In the genomic region with DNA sequence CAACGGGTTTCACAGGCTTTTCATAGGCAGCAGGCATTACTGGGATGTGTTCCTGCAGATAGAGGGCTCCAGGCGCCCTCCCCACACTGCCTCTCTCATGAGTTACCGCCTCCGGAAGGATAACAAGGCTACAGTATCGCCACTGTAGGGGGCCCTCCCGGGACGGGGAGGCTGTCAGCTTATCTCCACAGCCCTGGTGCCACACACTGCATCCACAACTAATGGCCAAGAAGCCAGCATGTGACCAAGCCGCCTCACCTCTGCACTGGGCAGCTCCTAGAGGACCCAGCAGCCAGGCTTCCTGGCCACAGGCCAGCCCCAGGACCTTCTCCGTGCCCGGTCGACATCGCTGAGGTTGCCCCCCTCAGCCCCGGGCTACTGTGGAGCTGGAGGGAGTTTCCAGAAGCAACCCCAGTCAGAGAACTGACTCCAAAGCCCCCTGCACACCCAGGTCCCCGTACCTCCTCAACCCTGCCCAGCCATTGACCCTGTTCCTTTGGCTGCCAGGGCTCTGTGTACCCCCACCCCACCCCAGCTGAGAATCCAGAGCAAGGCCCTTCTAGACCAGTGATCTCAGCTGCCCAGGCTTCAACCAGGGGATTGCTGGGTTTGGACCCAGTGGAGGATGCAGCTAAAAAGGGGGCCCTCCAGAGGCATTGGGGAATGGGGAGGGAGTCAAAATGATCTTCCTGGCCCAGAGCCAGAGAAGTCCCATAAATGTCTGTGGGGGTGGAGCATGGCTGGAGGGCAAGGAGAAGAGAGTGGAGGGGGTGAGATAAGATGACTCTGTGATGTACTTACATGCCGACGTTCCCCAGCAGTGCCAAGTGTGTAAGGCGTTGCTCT, we compare ENCODE assay signal across 1 cellular context.
TF ChIP-seq lines count a peak whose summit lies in the region.

No MANE protein-coding gene starts in this region.

TF ChIP-seq in K562, 482 proteins besides CTCF, POLR2A, EP300 and RAD21 (continued from another document and continues in another):
- TF ChIP-seq, protein P1, sequence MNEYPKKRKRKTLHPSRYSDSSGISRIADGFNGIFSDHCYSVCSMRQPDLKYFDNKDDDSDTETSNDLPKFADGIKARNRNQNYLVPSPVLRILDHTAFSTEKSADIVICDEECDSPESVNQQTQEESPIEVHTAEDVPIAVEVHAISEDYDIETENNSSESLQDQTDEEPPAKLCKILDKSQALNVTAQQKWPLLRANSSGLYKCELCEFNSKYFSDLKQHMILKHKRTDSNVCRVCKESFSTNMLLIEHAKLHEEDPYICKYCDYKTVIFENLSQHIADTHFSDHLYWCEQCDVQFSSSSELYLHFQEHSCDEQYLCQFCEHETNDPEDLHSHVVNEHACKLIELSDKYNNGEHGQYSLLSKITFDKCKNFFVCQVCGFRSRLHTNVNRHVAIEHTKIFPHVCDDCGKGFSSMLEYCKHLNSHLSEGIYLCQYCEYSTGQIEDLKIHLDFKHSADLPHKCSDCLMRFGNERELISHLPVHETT (CRISPR knock-in tag; conservative IDR thresholded peaks at IDR 0.05 in 1 of 2, IDR thresholded peaks at IDR 0.05 in 1 of 2) = peak in 1 of 2 experiments; percentile 91; a peak in 2 of 4 replicates
- TF ChIP-seq SPI1 (IDR thresholded peaks at IDR 0.05; ENCODE audit: borderline replicate concordance, low read depth, low read length) = no peak
- TF ChIP-seq TCF7L2 (IDR thresholded peaks at IDR 0.05; ENCODE audit: low read depth, low read length) = no peak
- peak; percentile 61; the same call in 1 of the 2 replicates for TF ChIP-seq PHF8 (IDR thresholded peaks at IDR 0.05; ENCODE audit: borderline replicate concordance, low read length)
- TF ChIP-seq HMG20A (CRISPR knock-in tag; conservative IDR thresholded peaks at IDR 0.05) = no peak
- no peak for TF ChIP-seq TCF7 (IDR thresholded peaks at IDR 0.05; ENCODE audit: borderline replicate concordance)
- TF ChIP-seq, protein P2, sequence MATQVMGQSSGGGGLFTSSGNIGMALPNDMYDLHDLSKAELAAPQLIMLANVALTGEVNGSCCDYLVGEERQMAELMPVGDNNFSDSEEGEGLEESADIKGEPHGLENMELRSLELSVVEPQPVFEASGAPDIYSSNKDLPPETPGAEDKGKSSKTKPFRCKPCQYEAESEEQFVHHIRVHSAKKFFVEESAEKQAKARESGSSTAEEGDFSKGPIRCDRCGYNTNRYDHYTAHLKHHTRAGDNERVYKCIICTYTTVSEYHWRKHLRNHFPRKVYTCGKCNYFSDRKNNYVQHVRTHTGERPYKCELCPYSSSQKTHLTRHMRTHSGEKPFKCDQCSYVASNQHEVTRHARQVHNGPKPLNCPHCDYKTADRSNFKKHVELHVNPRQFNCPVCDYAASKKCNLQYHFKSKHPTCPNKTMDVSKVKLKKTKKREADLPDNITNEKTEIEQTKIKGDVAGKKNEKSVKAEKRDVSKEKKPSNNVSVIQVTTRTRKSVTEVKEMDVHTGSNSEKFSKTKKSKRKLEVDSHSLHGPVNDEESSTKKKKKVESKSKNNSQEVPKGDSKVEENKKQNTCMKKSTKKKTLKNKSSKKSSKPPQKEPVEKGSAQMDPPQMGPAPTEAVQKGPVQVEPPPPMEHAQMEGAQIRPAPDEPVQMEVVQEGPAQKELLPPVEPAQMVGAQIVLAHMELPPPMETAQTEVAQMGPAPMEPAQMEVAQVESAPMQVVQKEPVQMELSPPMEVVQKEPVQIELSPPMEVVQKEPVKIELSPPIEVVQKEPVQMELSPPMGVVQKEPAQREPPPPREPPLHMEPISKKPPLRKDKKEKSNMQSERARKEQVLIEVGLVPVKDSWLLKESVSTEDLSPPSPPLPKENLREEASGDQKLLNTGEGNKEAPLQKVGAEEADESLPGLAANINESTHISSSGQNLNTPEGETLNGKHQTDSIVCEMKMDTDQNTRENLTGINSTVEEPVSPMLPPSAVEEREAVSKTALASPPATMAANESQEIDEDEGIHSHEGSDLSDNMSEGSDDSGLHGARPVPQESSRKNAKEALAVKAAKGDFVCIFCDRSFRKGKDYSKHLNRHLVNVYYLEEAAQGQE (CRISPR knock-in tag; IDR thresholded peaks at IDR 0.05; ENCODE audit: low read depth) = peak; percentile 53; the same call in 1 of the 2 replicates
- TF ChIP-seq, protein P3, sequence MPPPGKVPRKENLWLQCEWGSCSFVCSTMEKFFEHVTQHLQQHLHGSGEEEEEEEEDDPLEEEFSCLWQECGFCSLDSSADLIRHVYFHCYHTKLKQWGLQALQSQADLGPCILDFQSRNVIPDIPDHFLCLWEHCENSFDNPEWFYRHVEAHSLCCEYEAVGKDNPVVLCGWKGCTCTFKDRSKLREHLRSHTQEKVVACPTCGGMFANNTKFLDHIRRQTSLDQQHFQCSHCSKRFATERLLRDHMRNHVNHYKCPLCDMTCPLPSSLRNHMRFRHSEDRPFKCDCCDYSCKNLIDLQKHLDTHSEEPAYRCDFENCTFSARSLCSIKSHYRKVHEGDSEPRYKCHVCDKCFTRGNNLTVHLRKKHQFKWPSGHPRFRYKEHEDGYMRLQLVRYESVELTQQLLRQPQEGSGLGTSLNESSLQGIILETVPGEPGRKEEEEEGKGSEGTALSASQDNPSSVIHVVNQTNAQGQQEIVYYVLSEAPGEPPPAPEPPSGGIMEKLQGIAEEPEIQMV (tag; conservative IDR thresholded peaks at IDR 0.05; ENCODE audit: low read depth) = no peak
- no peak for TF ChIP-seq HDAC3 (IDR thresholded peaks at IDR 0.05; ENCODE audit: borderline replicate concordance, partially characterized antibody)
- no peak for TF ChIP-seq CBX8 (IDR thresholded peaks at IDR 0.05; ENCODE audit: borderline replicate concordance, extremely low read depth, low read depth, low read length, poor library complexity, severe bottlenecking)
- TF ChIP-seq ZNF696 (CRISPR knock-in tag; conservative IDR thresholded peaks at IDR 0.05) = no peak
- TF ChIP-seq MXI1 (IDR thresholded peaks at IDR 0.05; ENCODE audit: low read depth, low read length) = no peak
- peak; percentile 100 for TF ChIP-seq CTBP1 (IDR thresholded peaks at IDR 0.05; ENCODE audit: borderline replicate concordance)
- TF ChIP-seq MAFK (IDR thresholded peaks at IDR 0.05; ENCODE audit: low read length) = peak; percentile 43
- TF ChIP-seq MTA2 (IDR thresholded peaks at IDR 0.05; ENCODE audit: low read depth) = peak; percentile 74
- peak; percentile 54; the same call in 1 of the 2 replicates for TF ChIP-seq ZNF175 (CRISPR knock-in tag; IDR thresholded peaks at IDR 0.05; ENCODE audit: low read depth)
- TF ChIP-seq HSF4 (CRISPR knock-in tag; IDR thresholded peaks at IDR 0.05; ENCODE audit: borderline replicate concordance) = 0 out of 2 replicates have a peak, but pooled peaks have one; percentile 62
- no peak for TF ChIP-seq HIVEP1 (CRISPR knock-in tag; IDR thresholded peaks at IDR 0.05)
- TF ChIP-seq SMAD4 (CRISPR knock-in tag; conservative IDR thresholded peaks at IDR 0.05) = peak; percentile 93
- TF ChIP-seq JUN (IDR thresholded peaks at IDR 0.05; ENCODE audit: borderline replicate concordance, low read depth, low read length) = peak; percentile 78; the same call in 1 of the 2 replicates
- no peak for TF ChIP-seq JUN (CRISPR knock-in tag; IDR thresholded peaks at IDR 0.05; ENCODE audit: borderline replicate concordance)
- no peak; the same call in 1 of the 2 replicates for TF ChIP-seq THRAP3 (IDR thresholded peaks at IDR 0.05; ENCODE audit: borderline replicate concordance)
- no peak for TF ChIP-seq ZNF217 (CRISPR knock-in tag; IDR thresholded peaks at IDR 0.05)
- TF ChIP-seq, protein P4, sequence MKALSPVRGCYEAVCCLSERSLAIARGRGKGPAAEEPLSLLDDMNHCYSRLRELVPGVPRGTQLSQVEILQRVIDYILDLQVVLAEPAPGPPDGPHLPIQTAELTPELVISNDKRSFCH (CRISPR knock-in tag; IDR thresholded peaks at IDR 0.05) = no peak
- TF ChIP-seq, protein P4 (tag; IDR thresholded peaks at IDR 0.05) = peak; percentile 94
- TF ChIP-seq NR1H2 (CRISPR knock-in tag; IDR thresholded peaks at IDR 0.05) = no peak
- no peak for TF ChIP-seq ZNF197 (CRISPR knock-in tag; IDR thresholded peaks at IDR 0.05; ENCODE audit: low read depth)
- TF ChIP-seq, protein P5, sequence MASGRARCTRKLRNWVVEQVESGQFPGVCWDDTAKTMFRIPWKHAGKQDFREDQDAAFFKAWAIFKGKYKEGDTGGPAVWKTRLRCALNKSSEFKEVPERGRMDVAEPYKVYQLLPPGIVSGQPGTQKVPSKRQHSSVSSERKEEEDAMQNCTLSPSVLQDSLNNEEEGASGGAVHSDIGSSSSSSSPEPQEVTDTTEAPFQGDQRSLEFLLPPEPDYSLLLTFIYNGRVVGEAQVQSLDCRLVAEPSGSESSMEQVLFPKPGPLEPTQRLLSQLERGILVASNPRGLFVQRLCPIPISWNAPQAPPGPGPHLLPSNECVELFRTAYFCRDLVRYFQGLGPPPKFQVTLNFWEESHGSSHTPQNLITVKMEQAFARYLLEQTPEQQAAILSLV (tag; IDR thresholded peaks at IDR 0.05) = no peak
- peak in 1 of 2 experiments; percentile 71; a peak in 1 of 4 replicates for TF ChIP-seq SIN3A (IDR thresholded peaks at IDR 0.05; ENCODE audit: borderline replicate concordance in 2 of 2, control insufficient read depth in 1 of 2, low read depth in 2 of 2, low read length in 2 of 2)
- peak; percentile 82 for TF ChIP-seq TOE1 (IDR thresholded peaks at IDR 0.05; ENCODE audit: borderline replicate concordance)
- TF ChIP-seq TOE1 (CRISPR knock-in tag; IDR thresholded peaks at IDR 0.05; ENCODE audit: borderline replicate concordance, low read depth) = no peak
- peak; percentile 26; the same call in 1 of the 2 replicates for TF ChIP-seq SREBF2 (CRISPR knock-in tag; IDR thresholded peaks at IDR 0.05)
- TF ChIP-seq OTX1 (CRISPR knock-in tag; IDR thresholded peaks at IDR 0.05) = no peak; the same call in 1 of the 2 replicates
- no peak for TF ChIP-seq KAT2B (IDR thresholded peaks at IDR 0.05; ENCODE audit: low read depth, low read length)
- TF ChIP-seq PURB (CRISPR knock-in tag; IDR thresholded peaks at IDR 0.05; ENCODE audit: low read depth) = no peak
- TF ChIP-seq GABPB1 (CRISPR knock-in tag; IDR thresholded peaks at IDR 0.05) = peak; percentile 65; the same call in 1 of the 2 replicates
- TF ChIP-seq, protein P6, sequence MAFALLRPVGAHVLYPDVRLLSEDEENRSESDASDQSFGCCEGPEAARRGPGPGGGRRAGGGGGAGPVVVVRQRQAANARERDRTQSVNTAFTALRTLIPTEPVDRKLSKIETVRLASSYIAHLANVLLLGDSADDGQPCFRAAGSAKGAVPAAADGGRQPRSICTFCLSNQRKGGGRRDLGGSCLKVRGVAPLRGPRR (CRISPR knock-in tag; IDR thresholded peaks at IDR 0.05) = no peak
- peak; percentile 83 for TF ChIP-seq SMARCE1 (IDR thresholded peaks at IDR 0.05)
- no peak for TF ChIP-seq GTF2E2 (tag; IDR thresholded peaks at IDR 0.05)
- TF ChIP-seq ZNF23 (CRISPR knock-in tag; IDR thresholded peaks at IDR 0.05) = no peak
- TF ChIP-seq, protein P7, sequence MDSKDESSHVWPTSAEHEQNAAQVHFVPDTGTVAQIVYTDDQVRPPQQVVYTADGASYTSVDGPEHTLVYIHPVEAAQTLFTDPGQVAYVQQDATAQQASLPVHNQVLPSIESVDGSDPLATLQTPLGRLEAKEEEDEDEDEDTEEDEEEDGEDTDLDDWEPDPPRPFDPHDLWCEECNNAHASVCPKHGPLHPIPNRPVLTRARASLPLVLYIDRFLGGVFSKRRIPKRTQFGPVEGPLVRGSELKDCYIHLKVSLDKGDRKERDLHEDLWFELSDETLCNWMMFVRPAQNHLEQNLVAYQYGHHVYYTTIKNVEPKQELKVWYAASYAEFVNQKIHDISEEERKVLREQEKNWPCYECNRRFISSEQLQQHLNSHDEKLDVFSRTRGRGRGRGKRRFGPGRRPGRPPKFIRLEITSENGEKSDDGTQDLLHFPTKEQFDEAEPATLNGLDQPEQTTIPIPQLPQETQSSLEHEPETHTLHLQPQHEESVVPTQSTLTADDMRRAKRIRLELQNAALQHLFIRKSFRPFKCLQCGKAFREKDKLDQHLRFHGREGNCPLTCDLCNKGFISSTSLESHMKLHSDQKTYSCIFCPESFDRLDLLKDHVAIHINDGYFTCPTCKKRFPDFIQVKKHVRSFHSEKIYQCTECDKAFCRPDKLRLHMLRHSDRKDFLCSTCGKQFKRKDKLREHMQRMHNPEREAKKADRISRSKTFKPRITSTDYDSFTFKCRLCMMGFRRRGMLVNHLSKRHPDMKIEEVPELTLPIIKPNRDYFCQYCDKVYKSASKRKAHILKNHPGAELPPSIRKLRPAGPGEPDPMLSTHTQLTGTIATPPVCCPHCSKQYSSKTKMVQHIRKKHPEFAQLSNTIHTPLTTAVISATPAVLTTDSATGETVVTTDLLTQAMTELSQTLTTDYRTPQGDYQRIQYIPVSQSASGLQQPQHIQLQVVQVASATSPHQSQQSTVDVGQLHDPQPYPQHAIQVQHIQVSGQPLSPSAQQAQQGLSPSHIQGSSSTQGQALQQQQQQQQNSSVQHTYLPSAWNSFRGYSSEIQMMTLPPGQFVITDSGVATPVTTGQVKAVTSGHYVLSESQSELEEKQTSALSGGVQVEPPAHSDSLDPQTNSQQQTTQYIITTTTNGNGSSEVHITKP (IDR thresholded peaks at IDR 0.05; ENCODE audit: partially characterized antibody) = peak; percentile 96
- TF ChIP-seq PHTF2 (CRISPR knock-in tag; IDR thresholded peaks at IDR 0.05) = no peak
- TF ChIP-seq, protein P8, sequence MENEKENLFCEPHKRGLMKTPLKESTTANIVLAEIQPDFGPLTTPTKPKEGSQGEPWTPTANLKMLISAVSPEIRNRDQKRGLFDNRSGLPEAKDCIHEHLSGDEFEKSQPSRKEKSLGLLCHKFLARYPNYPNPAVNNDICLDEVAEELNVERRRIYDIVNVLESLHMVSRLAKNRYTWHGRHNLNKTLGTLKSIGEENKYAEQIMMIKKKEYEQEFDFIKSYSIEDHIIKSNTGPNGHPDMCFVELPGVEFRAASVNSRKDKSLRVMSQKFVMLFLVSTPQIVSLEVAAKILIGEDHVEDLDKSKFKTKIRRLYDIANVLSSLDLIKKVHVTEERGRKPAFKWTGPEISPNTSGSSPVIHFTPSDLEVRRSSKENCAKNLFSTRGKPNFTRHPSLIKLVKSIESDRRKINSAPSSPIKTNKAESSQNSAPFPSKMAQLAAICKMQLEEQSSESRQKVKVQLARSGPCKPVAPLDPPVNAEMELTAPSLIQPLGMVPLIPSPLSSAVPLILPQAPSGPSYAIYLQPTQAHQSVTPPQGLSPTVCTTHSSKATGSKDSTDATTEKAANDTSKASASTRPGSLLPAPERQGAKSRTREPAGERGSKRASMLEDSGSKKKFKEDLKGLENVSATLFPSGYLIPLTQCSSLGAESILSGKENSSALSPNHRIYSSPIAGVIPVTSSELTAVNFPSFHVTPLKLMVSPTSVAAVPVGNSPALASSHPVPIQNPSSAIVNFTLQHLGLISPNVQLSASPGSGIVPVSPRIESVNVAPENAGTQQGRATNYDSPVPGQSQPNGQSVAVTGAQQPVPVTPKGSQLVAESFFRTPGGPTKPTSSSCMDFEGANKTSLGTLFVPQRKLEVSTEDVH (IDR thresholded peaks at IDR 0.05; ENCODE audit: low read depth, partially characterized antibody) = no peak
- TF ChIP-seq, protein P9, sequence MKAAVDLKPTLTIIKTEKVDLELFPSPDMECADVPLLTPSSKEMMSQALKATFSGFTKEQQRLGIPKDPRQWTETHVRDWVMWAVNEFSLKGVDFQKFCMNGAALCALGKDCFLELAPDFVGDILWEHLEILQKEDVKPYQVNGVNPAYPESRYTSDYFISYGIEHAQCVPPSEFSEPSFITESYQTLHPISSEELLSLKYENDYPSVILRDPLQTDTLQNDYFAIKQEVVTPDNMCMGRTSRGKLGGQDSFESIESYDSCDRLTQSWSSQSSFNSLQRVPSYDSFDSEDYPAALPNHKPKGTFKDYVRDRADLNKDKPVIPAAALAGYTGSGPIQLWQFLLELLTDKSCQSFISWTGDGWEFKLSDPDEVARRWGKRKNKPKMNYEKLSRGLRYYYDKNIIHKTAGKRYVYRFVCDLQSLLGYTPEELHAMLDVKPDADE (conservative IDR thresholded peaks at IDR 0.05; ENCODE audit: control insufficient read depth, low read depth, low read length) = peak; percentile 93
- no peak for TF ChIP-seq ZNF282 (CRISPR knock-in tag; IDR thresholded peaks at IDR 0.05)
- TF ChIP-seq KLF1 (tag; IDR thresholded peaks at IDR 0.05) = peak; percentile 64; the same call in 1 of the 2 replicates
